2 cellular contexts compared by ENCODE assay signal in the genomic region with DNA sequence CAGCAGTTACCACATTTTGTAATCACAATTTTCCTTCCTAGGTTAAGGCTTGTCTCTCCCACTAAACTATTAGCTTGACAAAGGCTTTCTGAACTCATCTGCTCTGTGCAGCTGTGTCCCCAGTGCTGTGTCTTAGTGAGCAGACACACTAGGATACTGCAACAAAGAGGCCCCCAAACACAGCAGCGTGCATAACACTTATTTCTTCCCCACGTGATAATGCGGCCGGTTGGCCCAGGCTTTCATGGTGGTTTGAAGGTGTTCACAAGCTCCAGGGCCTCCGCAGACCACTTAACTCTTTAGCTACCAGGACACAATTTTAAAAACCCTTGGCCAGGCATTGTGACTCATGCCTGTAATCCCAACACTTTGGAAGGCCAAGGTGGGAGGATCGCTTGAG.
TF ChIP-seq lines count a peak whose summit lies in the region.

No MANE protein-coding gene starts in this region.

TF ChIP-seq in H1, 55 proteins besides CTCF, POLR2A, EP300 and RAD21 (continues in another document):
- TF ChIP-seq SP2 (IDR thresholded peaks at IDR 0.05; ENCODE audit: low read length), result no peak
- no peak for TF ChIP-seq CBX5 (IDR thresholded peaks at IDR 0.05; ENCODE audit: low read depth, low read length)
- TF ChIP-seq, protein P1, sequence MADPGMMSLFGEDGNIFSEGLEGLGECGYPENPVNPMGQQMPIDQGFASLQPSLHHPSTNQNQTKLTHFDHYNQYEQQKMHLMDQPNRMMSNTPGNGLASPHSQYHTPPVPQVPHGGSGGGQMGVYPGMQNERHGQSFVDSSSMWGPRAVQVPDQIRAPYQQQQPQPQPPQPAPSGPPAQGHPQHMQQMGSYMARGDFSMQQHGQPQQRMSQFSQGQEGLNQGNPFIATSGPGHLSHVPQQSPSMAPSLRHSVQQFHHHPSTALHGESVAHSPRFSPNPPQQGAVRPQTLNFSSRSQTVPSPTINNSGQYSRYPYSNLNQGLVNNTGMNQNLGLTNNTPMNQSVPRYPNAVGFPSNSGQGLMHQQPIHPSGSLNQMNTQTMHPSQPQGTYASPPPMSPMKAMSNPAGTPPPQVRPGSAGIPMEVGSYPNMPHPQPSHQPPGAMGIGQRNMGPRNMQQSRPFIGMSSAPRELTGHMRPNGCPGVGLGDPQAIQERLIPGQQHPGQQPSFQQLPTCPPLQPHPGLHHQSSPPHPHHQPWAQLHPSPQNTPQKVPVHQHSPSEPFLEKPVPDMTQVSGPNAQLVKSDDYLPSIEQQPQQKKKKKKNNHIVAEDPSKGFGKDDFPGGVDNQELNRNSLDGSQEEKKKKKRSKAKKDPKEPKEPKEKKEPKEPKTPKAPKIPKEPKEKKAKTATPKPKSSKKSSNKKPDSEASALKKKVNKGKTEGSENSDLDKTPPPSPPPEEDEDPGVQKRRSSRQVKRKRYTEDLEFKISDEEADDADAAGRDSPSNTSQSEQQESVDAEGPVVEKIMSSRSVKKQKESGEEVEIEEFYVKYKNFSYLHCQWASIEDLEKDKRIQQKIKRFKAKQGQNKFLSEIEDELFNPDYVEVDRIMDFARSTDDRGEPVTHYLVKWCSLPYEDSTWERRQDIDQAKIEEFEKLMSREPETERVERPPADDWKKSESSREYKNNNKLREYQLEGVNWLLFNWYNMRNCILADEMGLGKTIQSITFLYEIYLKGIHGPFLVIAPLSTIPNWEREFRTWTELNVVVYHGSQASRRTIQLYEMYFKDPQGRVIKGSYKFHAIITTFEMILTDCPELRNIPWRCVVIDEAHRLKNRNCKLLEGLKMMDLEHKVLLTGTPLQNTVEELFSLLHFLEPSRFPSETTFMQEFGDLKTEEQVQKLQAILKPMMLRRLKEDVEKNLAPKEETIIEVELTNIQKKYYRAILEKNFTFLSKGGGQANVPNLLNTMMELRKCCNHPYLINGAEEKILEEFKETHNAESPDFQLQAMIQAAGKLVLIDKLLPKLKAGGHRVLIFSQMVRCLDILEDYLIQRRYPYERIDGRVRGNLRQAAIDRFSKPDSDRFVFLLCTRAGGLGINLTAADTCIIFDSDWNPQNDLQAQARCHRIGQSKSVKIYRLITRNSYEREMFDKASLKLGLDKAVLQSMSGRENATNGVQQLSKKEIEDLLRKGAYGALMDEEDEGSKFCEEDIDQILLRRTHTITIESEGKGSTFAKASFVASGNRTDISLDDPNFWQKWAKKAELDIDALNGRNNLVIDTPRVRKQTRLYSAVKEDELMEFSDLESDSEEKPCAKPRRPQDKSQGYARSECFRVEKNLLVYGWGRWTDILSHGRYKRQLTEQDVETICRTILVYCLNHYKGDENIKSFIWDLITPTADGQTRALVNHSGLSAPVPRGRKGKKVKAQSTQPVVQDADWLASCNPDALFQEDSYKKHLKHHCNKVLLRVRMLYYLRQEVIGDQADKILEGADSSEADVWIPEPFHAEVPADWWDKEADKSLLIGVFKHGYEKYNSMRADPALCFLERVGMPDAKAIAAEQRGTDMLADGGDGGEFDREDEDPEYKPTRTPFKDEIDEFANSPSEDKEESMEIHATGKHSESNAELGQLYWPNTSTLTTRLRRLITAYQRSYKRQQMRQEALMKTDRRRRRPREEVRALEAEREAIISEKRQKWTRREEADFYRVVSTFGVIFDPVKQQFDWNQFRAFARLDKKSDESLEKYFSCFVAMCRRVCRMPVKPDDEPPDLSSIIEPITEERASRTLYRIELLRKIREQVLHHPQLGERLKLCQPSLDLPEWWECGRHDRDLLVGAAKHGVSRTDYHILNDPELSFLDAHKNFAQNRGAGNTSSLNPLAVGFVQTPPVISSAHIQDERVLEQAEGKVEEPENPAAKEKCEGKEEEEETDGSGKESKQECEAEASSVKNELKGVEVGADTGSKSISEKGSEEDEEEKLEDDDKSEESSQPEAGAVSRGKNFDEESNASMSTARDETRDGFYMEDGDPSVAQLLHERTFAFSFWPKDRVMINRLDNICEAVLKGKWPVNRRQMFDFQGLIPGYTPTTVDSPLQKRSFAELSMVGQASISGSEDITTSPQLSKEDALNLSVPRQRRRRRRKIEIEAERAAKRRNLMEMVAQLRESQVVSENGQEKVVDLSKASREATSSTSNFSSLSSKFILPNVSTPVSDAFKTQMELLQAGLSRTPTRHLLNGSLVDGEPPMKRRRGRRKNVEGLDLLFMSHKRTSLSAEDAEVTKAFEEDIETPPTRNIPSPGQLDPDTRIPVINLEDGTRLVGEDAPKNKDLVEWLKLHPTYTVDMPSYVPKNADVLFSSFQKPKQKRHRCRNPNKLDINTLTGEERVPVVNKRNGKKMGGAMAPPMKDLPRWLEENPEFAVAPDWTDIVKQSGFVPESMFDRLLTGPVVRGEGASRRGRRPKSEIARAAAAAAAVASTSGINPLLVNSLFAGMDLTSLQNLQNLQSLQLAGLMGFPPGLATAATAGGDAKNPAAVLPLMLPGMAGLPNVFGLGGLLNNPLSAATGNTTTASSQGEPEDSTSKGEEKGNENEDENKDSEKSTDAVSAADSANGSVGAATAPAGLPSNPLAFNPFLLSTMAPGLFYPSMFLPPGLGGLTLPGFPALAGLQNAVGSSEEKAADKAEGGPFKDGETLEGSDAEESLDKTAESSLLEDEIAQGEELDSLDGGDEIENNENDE (IDR thresholded peaks at IDR 0.05; ENCODE audit: insufficient replicate concordance, low read length), result no peak
- no peak for TF ChIP-seq SP1 (IDR thresholded peaks at IDR 0.05; ENCODE audit: low read depth, low read length)
- TF ChIP-seq, protein P2, sequence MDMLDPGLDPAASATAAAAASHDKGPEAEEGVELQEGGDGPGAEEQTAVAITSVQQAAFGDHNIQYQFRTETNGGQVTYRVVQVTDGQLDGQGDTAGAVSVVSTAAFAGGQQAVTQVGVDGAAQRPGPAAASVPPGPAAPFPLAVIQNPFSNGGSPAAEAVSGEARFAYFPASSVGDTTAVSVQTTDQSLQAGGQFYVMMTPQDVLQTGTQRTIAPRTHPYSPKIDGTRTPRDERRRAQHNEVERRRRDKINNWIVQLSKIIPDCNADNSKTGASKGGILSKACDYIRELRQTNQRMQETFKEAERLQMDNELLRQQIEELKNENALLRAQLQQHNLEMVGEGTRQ (IDR thresholded peaks at IDR 0.05; ENCODE audit: low read length), result no peak
- TF ChIP-seq, protein P3, sequence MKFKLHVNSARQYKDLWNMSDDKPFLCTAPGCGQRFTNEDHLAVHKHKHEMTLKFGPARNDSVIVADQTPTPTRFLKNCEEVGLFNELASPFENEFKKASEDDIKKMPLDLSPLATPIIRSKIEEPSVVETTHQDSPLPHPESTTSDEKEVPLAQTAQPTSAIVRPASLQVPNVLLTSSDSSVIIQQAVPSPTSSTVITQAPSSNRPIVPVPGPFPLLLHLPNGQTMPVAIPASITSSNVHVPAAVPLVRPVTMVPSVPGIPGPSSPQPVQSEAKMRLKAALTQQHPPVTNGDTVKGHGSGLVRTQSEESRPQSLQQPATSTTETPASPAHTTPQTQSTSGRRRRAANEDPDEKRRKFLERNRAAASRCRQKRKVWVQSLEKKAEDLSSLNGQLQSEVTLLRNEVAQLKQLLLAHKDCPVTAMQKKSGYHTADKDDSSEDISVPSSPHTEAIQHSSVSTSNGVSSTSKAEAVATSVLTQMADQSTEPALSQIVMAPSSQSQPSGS (IDR thresholded peaks at IDR 0.05; ENCODE audit: low read length), result no peak
- no peak for TF ChIP-seq SRF (IDR thresholded peaks at IDR 0.05; ENCODE audit: low read depth, low read length)
- TF ChIP-seq NRF1 (IDR thresholded peaks at IDR 0.05; ENCODE audit: low read depth, low read length), result no peak
- TF ChIP-seq FOSL1 (IDR thresholded peaks at IDR 0.05; ENCODE audit: insufficient read depth, low read depth, low read length), result no peak

TF ChIP-seq in GM12891, 5 proteins besides CTCF, POLR2A, EP300 and RAD21:
- TF ChIP-seq POLR2AphosphoS5 (IDR thresholded peaks at IDR 0.05; ENCODE audit: low read depth, low read length) (no peak), POU2F2 (IDR thresholded peaks at IDR 0.05; ENCODE audit: low read depth, low read length) (no peak), PAX5 (IDR thresholded peaks at IDR 0.05; ENCODE audit: insufficient read depth, low read length, severe bottlenecking) (no peak), TAF1 (IDR thresholded peaks at IDR 0.05; ENCODE audit: low read depth, low read length) (no peak), SPI1 (IDR thresholded peaks at IDR 0.05; ENCODE audit: low read depth, low read length) (no peak)
TF ChIP-seq in GM12891: peak in this region for 0.
